Comparison of ENCODE assay signal across 10 cellular contexts in the genomic region with DNA sequence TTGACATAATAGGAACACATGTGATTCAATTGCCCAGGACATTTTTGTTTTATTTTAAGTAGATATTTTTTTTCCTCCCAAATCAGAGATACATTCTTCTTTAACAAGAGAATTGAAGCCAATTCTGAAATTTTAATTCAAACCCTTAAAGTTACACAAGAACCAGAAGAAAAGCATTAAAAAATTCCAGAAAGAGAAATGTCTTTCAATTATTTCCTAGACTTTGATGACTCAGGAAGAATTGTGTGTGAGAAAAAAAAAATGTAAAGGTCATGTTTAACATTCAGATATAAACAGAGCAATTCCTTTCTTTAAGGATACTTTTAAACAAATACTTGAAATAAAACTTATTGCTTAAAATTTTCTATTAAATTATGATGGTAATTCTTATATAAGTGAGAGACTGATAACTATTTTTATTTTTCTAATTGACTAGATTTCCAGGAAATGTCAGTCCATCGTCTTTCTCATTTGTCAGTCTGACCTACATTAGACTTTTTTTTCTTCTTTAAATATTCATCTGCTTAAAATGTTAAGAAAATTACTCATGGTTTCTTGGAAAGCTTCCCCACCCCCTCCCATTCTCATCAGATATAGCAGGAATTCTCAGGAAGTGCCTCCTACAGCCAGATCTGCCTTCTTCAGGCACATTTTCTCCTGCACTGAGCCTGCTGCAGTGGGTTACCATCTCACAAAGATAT.
DNase-seq lines count a peak whose midpoint lies in the region; ATAC-seq, FAIRE-seq and TF ChIP-seq lines count a peak whose summit lies in the region.
"Had no signal": no experiment of that assay in that cellular context is flagged by ENCODE, and none has a peak within 500 bp of the region (broad histone marks: within the 10 kb centered on the region; RNA-seq: fewer than 3 reads in every experiment).

No MANE protein-coding gene starts in this region.

- no peaks in the 10 kb centered on the region for H3K36me3 Mint-ChIP-seq in stimulated activated memory B cell treated with anti-CD40 and anti-IgM and Interleukin-4, amounts not matched to agents 10 μg/mL and 1 μg/mL and 100 μg/mL, for 72 hours

- POLR2A ChIA-PET in GM12878 (lab: Charles Lee) = no interaction called here

- TF ChIP-seq RAD21 in GM12878 (IDR thresholded peaks at IDR 0.05; ENCODE audit: insufficient read depth, low read depth, low read length) = no peak

- H3K9ac ChIP-seq in GM12878 (ENCODE audit: control insufficient read depth, insufficient read depth, low read length) = no peak overlapping the region

- no peak overlapping the region for H3K27ac ChIP-seq in GM12878 (ENCODE audit: control insufficient read depth, insufficient read depth)

- no peaks in the 10 kb centered on the region for H3K27me3 ChIP-seq in GM12878 (replicated peaks in 1 of 2; ENCODE audit: control insufficient read depth in 2 of 2, insufficient read depth in 2 of 2, low read length in 1 of 2)

- H2AFZ ChIP-seq in GM12878 (ENCODE audit: control insufficient read depth, low read depth, low read length) = peak overlapping the region; percentile 49

- peak; percentile 20 for DNase-seq in ACHN
- peak; percentile 49 for DNase-seq in HFF-Myc (ENCODE audit: extremely low read depth, low read depth)
- no peak for DNase-seq in GM12878 (ENCODE audit: low read depth, low spot score)
- DNase-seq in kidney glomerular epithelial cell (lab: John Stamatoyannopoulos, UW) = peak; percentile 28
- no peak for DNase-seq in activated gamma-delta T cell treated with Interleukin-2 at 50 U/mL for 16 hours
- DNase-seq: DMS79, posterior cingulate gyrus had no signal

- no peak for TF ChIP-seq EP300 in GM12878 (IDR thresholded peaks at IDR 0.05; ENCODE audit: borderline replicate concordance in 1 of 2, control insufficient read depth in 1 of 2, low read depth in 2 of 2, low read length in 2 of 2)

- no peaks in the 10 kb centered on the region for H3K27me3 Mint-ChIP-seq in stimulated activated memory B cell treated with anti-CD40 and anti-IgM and Interleukin-4, amounts not matched to agents 10 μg/mL and 1 μg/mL and 100 μg/mL, for 72 hours

- no peak for TF ChIP-seq CTCF in HFF-Myc (IDR thresholded peaks at IDR 0.05; ENCODE audit: low read depth, low read length, missing control alignments)
- TF ChIP-seq CTCF in GM12878 (IDR thresholded peaks at IDR 0.05 in 2 of 3, conservative IDR thresholded peaks at IDR 0.05 in 1 of 3; ENCODE audit: control insufficient read depth in 2 of 3, extremely low read depth in 1 of 3, insufficient read depth in 1 of 3, low read depth in 3 of 3, low read length in 3 of 3) = no peak

- intact Hi-C loops in GM12878 (cut with micrococcal nuclease; ENCODE audit: unreplicated experiment) = no loop called here

- H3K9me3 ChIP-seq in GM12878 (replicated peaks; ENCODE audit: control insufficient read depth, insufficient read depth, low read length) = peaks cover 5% of the 10 kb centered on the region; the same call in 2 of the 3 replicates

- no peak for ATAC-seq in GM12878
- ATAC-seq in stimulated activated memory B cell treated with anti-CD40 and anti-IgM and Interleukin-4, amounts not matched to agents 10 μg/mL and 1 μg/mL and 100 μg/mL, for 72 hours = no peak
- no peak for ATAC-seq in HG03025 (IDR thresholded peaks at IDR 0.05; ENCODE audit: low FRiP score, unreplicated experiment)
- ATAC-seq in GM18520 (IDR thresholded peaks at IDR 0.05; ENCODE audit: unreplicated experiment) = no peak

- no peak overlapping the region for H3K4me3 Mint-ChIP-seq in stimulated activated memory B cell treated with anti-CD40 and anti-IgM and Interleukin-4, amounts not matched to agents 10 μg/mL and 1 μg/mL and 100 μg/mL, for 72 hours

- RAD21 ChIA-PET in GM12878 (lab: Charles Lee; ENCODE audit: unreplicated experiment) = interaction anchor here (0.6 kb wide), 1 partner anchor 91 kb away, joined by 4 read pairs; no protein-coding TSS in a partner anchor

- SMC1A ChIA-PET in GM12878 (lab: Charles Lee; ENCODE audit: uncharacterized antibody, unreplicated experiment) = interaction anchor here (2.2 kb wide), 1 partner anchor 41 kb away, joined by 10 read pairs; no protein-coding TSS in a partner anchor

- H3K4me3 ChIP-seq in HFF-Myc (replicated peaks; ENCODE audit: low read depth, low read length) (no peak overlapping the region), GM12878 (no peak overlapping the region)

- H3K9me3 Mint-ChIP-seq in stimulated activated memory B cell treated with anti-CD40 and anti-IgM and Interleukin-4, amounts not matched to agents 10 μg/mL and 1 μg/mL and 100 μg/mL, for 72 hours = no peaks in the 10 kb centered on the region

- H3K4me2 ChIP-seq in GM12878 (ENCODE audit: control insufficient read depth, insufficient read depth) = no peak overlapping the region

- no peaks in the 10 kb centered on the region for H3K4me1 ChIP-seq in GM12878 (ENCODE audit: control insufficient read depth, insufficient read depth, low read length)

- no peak for FAIRE-seq in GM12878 (lab: Jason Lieb, UNC)

- WGBS in GM12878 (ENCODE audit: insufficient coverage, insufficient replicate concordance, low lambda C conversion rate, missing lambda C conversion rate) = 100% methylated on average over 1 of the region's 1 CpG

- in situ Hi-C loops in ACHN (cut with HindIII; ENCODE audit: low pct_ligation_motif_present, low pct_unique_long_range_greater_than_20kb, low sequenced_read_pairs) = no loop called here
- in situ Hi-C loops in GM12878 (cut with MboI) = no loop called here

- no peaks in the 10 kb centered on the region for H3K4me1 Mint-ChIP-seq in stimulated activated memory B cell treated with anti-CD40 and anti-IgM and Interleukin-4, amounts not matched to agents 10 μg/mL and 1 μg/mL and 100 μg/mL, for 72 hours

- H3K27ac Mint-ChIP-seq in stimulated activated memory B cell treated with anti-CD40 and anti-IgM and Interleukin-4, amounts not matched to agents 10 μg/mL and 1 μg/mL and 100 μg/mL, for 72 hours = no peak overlapping the region

- H4K20me1 ChIP-seq in GM12878 (ENCODE audit: control insufficient read depth, insufficient read depth) = no peaks in the 10 kb centered on the region

- no TSS peak for BruUV-seq in GM12878 (replicated peaks; lab: Mats Ljungman, UMichigan)

- no peak for TF ChIP-seq POLR2A in GM12878 (IDR thresholded peaks at IDR 0.05; ENCODE audit: low read depth, low read length)

- no peaks in the 10 kb centered on the region for H3K79me2 ChIP-seq in GM12878 (ENCODE audit: control insufficient read depth, insufficient read depth, low read length)

- CTCF ChIA-PET in GM12878 (lab: Yijun Ruan, JAX) = interaction anchor here (1.0 kb wide), 1 partner anchor 8 kb away, joined by 3 read pairs; no protein-coding TSS in a partner anchor

- no peaks in the 10 kb centered on the region for H3K36me3 ChIP-seq in GM12878 (ENCODE audit: control insufficient read depth in 2 of 2, insufficient read depth in 2 of 2, low read length in 1 of 2)

TF ChIP-seq in GM12878, 131 proteins besides CTCF, POLR2A, EP300 and RAD21:
- TF ChIP-seq, protein P1, sequence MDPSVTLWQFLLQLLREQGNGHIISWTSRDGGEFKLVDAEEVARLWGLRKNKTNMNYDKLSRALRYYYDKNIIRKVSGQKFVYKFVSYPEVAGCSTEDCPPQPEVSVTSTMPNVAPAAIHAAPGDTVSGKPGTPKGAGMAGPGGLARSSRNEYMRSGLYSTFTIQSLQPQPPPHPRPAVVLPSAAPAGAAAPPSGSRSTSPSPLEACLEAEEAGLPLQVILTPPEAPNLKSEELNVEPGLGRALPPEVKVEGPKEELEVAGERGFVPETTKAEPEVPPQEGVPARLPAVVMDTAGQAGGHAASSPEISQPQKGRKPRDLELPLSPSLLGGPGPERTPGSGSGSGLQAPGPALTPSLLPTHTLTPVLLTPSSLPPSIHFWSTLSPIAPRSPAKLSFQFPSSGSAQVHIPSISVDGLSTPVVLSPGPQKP (IDR thresholded peaks at IDR 0.05; ENCODE audit: low read depth, low read length) = no peak
- no peak for TF ChIP-seq TCF3 (IDR thresholded peaks at IDR 0.05; ENCODE audit: borderline replicate concordance, insufficient read depth, low read depth, low read length)
- TF ChIP-seq FOS (IDR thresholded peaks at IDR 0.05; ENCODE audit: borderline replicate concordance, extremely low read depth, insufficient read length) = no peak
- TF ChIP-seq, protein P2, sequence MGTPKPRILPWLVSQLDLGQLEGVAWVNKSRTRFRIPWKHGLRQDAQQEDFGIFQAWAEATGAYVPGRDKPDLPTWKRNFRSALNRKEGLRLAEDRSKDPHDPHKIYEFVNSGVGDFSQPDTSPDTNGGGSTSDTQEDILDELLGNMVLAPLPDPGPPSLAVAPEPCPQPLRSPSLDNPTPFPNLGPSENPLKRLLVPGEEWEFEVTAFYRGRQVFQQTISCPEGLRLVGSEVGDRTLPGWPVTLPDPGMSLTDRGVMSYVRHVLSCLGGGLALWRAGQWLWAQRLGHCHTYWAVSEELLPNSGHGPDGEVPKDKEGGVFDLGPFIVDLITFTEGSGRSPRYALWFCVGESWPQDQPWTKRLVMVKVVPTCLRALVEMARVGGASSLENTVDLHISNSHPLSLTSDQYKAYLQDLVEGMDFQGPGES (IDR thresholded peaks at IDR 0.05) = no peak
- no peak for TF ChIP-seq MYC (IDR thresholded peaks at IDR 0.05; ENCODE audit: insufficient read depth, insufficient read length, insufficient replicate concordance, low read length, severe bottlenecking)
- TF ChIP-seq SMAD1 (IDR thresholded peaks at IDR 0.05; ENCODE audit: low read depth, partially characterized antibody) = no peak

Comparison
In these comparisons a context has a peak if more than half of its experiments do, and no peak if none do; other contexts are left out.
1. DNase-seq: peak in ACHN (single experiment), HFF-Myc (single experiment) and kidney glomerular epithelial cell (single experiment); none in GM12878 (single experiment) and activated gamma-delta T cell treated with Interleukin-2 at 50 U/mL for 16 hours (single experiment).